In the genomic region with DNA sequence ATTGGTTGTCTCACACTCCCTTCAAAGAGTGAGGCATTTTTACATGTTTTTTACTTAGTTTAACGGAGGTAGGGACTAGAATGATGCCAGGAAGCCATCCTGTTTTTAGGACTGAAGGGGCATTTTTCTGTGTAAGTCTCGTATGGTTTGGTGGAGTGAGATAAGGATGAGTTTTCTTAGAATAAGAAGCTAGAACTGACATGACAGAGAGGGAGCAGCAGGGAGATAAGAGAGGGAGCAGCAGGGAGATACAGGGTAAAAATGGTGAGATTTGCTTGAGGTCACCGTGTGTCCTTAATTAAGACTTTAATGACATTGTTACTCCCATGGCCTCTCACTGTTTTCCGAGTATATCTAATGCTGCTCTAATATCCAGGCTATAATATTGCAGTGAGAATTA, we compare ENCODE assay signal across 1 cellular context.
TF ChIP-seq lines count a peak whose summit lies in the region.

No MANE protein-coding gene starts in this region.

TF ChIP-seq in K562, 482 proteins besides CTCF, POLR2A, EP300 and RAD21 (continued from another document):
- TF ChIP-seq, protein P1, sequence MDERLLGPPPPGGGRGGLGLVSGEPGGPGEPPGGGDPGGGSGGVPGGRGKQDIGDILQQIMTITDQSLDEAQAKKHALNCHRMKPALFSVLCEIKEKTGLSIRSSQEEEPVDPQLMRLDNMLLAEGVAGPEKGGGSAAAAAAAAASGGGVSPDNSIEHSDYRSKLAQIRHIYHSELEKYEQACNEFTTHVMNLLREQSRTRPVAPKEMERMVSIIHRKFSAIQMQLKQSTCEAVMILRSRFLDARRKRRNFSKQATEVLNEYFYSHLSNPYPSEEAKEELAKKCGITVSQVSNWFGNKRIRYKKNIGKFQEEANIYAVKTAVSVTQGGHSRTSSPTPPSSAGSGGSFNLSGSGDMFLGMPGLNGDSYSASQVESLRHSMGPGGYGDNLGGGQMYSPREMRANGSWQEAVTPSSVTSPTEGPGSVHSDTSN (CRISPR knock-in tag; IDR thresholded peaks at IDR 0.05; ENCODE audit: low read depth): no peak
- TF ChIP-seq, protein P1 (tag; conservative IDR thresholded peaks at IDR 0.05; ENCODE audit: low read depth): peak; percentile 44; the same call in 1 of the 2 replicates
- peak; percentile 69 for TF ChIP-seq CBFA2T2 (conservative IDR thresholded peaks at IDR 0.05)
- TF ChIP-seq TAL1 (IDR thresholded peaks at IDR 0.05): peak; percentile 70
- TF ChIP-seq DPF2 (IDR thresholded peaks at IDR 0.05): peak; percentile 72
- TF ChIP-seq TEAD4 (IDR thresholded peaks at IDR 0.05; ENCODE audit: low read length): peak; percentile 56
- no peak for TF ChIP-seq TEAD4 (CRISPR knock-in tag; IDR thresholded peaks at IDR 0.05; ENCODE audit: borderline replicate concordance)
- TF ChIP-seq MTA2 (IDR thresholded peaks at IDR 0.05; ENCODE audit: low read depth): peak; percentile 56
- TF ChIP-seq HEY1 (CRISPR knock-in tag; IDR thresholded peaks at IDR 0.05; ENCODE audit: borderline replicate concordance): no peak
- TF ChIP-seq MECOM (CRISPR knock-in tag; IDR thresholded peaks at IDR 0.05): peak; percentile 79; the same call in 1 of the 2 replicates
- TF ChIP-seq KDM1A (IDR thresholded peaks at IDR 0.05): peak; percentile 13 to 50; a peak in 1 of 4 replicates
- peak; percentile 68 for TF ChIP-seq NCOR1 (IDR thresholded peaks at IDR 0.05)
- TF ChIP-seq, protein P2, sequence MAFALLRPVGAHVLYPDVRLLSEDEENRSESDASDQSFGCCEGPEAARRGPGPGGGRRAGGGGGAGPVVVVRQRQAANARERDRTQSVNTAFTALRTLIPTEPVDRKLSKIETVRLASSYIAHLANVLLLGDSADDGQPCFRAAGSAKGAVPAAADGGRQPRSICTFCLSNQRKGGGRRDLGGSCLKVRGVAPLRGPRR (CRISPR knock-in tag; IDR thresholded peaks at IDR 0.05): no peak
- TF ChIP-seq, protein P3, sequence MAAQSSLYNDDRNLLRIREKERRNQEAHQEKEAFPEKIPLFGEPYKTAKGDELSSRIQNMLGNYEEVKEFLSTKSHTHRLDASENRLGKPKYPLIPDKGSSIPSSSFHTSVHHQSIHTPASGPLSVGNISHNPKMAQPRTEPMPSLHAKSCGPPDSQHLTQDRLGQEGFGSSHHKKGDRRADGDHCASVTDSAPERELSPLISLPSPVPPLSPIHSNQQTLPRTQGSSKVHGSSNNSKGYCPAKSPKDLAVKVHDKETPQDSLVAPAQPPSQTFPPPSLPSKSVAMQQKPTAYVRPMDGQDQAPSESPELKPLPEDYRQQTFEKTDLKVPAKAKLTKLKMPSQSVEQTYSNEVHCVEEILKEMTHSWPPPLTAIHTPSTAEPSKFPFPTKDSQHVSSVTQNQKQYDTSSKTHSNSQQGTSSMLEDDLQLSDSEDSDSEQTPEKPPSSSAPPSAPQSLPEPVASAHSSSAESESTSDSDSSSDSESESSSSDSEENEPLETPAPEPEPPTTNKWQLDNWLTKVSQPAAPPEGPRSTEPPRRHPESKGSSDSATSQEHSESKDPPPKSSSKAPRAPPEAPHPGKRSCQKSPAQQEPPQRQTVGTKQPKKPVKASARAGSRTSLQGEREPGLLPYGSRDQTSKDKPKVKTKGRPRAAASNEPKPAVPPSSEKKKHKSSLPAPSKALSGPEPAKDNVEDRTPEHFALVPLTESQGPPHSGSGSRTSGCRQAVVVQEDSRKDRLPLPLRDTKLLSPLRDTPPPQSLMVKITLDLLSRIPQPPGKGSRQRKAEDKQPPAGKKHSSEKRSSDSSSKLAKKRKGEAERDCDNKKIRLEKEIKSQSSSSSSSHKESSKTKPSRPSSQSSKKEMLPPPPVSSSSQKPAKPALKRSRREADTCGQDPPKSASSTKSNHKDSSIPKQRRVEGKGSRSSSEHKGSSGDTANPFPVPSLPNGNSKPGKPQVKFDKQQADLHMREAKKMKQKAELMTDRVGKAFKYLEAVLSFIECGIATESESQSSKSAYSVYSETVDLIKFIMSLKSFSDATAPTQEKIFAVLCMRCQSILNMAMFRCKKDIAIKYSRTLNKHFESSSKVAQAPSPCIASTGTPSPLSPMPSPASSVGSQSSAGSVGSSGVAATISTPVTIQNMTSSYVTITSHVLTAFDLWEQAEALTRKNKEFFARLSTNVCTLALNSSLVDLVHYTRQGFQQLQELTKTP (IDR thresholded peaks at IDR 0.05; ENCODE audit: low read depth in 1 of 2, partially characterized antibody in 2 of 2): no peak
- TF ChIP-seq HDAC2 (IDR thresholded peaks at IDR 0.05): 0 out of 2 replicates have a peak, but pooled peaks have one; percentile 50
- peak; percentile 75 for TF ChIP-seq TCF3 (CRISPR knock-in tag; IDR thresholded peaks at IDR 0.05)
TF ChIP-seq in K562: peak in this region for 18.
